In the genomic region with DNA sequence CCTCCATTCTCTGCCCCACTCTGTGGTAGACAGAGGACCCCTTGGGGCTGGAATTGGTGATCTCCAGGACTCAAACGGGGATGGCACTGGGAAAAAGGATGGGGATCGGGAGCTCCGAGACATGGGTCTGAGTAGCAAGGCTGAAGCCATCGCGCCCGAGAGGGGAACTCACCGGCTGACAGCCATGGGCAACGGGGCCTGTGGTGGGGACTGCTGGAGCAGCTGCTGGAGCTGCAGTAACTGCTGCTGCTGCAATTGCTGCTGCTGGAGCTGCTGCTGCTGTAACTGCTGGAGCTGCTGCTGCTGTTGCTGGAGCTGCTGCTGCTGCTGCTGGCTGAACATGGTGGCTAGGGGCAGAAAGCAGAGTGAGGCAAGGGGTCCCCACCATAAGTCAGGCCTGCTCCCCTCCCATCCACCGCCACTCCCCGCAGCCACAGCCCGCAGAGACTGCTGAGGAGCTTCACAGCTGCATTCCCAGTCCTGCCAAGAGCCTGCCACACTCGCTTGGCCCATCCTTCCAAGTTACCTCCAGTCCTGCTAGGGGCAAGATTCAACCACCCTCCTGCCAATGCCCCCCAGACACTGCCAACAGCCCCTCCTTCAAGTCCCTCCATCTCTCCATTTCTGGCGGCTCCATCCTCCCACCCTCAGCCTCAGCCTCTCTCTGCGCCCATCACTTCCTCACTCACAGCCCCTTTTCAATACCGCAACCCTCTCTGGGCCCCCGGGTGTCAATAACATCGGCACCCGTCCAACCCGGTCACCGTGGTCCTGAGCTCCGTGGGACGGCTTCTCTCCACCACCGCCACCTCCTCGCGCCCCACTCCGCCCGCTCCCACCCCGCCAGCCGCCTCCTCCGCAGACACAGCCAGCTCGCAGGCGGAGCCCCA, we compare ENCODE assay signal across 1 cellular context.
TF ChIP-seq lines count a peak whose summit lies in the region.

No MANE protein-coding gene starts in this region.

TF ChIP-seq in GM23338, 12 proteins besides CTCF, POLR2A, EP300 and RAD21 (continued from another document):
- no peak for TF ChIP-seq STAT1 (IDR thresholded peaks at IDR 0.05; ENCODE audit: unreplicated experiment)
- no peak for TF ChIP-seq ZNF331 (CRISPR knock-in tag; IDR thresholded peaks at IDR 0.05; ENCODE audit: low read depth)
- no peak for TF ChIP-seq ETS1 (IDR thresholded peaks at IDR 0.05)
- TF ChIP-seq NANOG (IDR thresholded peaks at IDR 0.05; ENCODE audit: borderline replicate concordance) = no peak
- TF ChIP-seq, protein P1, sequence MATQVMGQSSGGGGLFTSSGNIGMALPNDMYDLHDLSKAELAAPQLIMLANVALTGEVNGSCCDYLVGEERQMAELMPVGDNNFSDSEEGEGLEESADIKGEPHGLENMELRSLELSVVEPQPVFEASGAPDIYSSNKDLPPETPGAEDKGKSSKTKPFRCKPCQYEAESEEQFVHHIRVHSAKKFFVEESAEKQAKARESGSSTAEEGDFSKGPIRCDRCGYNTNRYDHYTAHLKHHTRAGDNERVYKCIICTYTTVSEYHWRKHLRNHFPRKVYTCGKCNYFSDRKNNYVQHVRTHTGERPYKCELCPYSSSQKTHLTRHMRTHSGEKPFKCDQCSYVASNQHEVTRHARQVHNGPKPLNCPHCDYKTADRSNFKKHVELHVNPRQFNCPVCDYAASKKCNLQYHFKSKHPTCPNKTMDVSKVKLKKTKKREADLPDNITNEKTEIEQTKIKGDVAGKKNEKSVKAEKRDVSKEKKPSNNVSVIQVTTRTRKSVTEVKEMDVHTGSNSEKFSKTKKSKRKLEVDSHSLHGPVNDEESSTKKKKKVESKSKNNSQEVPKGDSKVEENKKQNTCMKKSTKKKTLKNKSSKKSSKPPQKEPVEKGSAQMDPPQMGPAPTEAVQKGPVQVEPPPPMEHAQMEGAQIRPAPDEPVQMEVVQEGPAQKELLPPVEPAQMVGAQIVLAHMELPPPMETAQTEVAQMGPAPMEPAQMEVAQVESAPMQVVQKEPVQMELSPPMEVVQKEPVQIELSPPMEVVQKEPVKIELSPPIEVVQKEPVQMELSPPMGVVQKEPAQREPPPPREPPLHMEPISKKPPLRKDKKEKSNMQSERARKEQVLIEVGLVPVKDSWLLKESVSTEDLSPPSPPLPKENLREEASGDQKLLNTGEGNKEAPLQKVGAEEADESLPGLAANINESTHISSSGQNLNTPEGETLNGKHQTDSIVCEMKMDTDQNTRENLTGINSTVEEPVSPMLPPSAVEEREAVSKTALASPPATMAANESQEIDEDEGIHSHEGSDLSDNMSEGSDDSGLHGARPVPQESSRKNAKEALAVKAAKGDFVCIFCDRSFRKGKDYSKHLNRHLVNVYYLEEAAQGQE (IDR thresholded peaks at IDR 0.05; ENCODE audit: unreplicated experiment) = no peak
- TF ChIP-seq CREB1 (CRISPR knock-in tag; IDR thresholded peaks at IDR 0.05; ENCODE audit: low read depth) = no peak
- TF ChIP-seq JUNB (IDR thresholded peaks at IDR 0.05; ENCODE audit: unreplicated experiment) = no peak
- TF ChIP-seq POLR2AphosphoS5 (IDR thresholded peaks at IDR 0.05; ENCODE audit: low read depth) = no peak
- no peak for TF ChIP-seq EZH2 (IDR thresholded peaks at IDR 0.05; ENCODE audit: low read depth, unreplicated experiment)
- no peak for TF ChIP-seq EZH2phosphoT487 (IDR thresholded peaks at IDR 0.05; ENCODE audit: unreplicated experiment)
